39 cellular contexts compared by ENCODE assay signal in genomic region chr10:71456631-71457030, GRCh38. TPM values are rescaled to one million over a fixed set of nuclear protein-coding genes. Genes with fewer than 3 reads are reported as not detected.
"Had no signal": no experiment of that assay in that cellular context is flagged by ENCODE, and none has a peak within 500 bp of the region (broad histone marks: within the 10 kb centered on the region; RNA-seq: fewer than 3 reads in every experiment).

No MANE protein-coding gene starts in this region.

- H3K4me3 Mint-ChIP-seq: activated B cell treated with CpG ODN at 0.5 μM for 24 hours; activated CD4-positive, alpha-beta memory T cell treated with anti-CD3 and anti-CD28 coated beads, Interleukin-2, amount 10 ng/mL, durations not matched to agents 7 days and 5 days; activated CD4-positive, alpha-beta T cell treated with anti-CD3 and anti-CD28 coated beads for 36 hours; activated CD4-positive, alpha-beta T cell treated with anti-CD3 and anti-CD28 coated beads, Interleukin-2, amount 10 ng/mL, durations not matched to agents 7 days and 5 days; activated CD8-positive, alpha-beta memory T cell treated with anti-CD3 and anti-CD28 coated beads, Interleukin-2, amount 10 ng/mL, durations not matched to agents 7 days and 5 days; activated CD8-positive, alpha-beta T cell treated with anti-CD3 and anti-CD28 coated beads, Interleukin-2, amount 10 ng/mL, durations not matched to agents 7 days and 5 days; activated naive CD4-positive, alpha-beta T cell treated with anti-CD3 and anti-CD28 coated beads, Interleukin-2, amount 10 ng/mL, durations not matched to agents 7 days and 5 days; activated naive CD4-positive, alpha-beta T cell treated with anti-CD3 and anti-CD28 coated beads, Interleukin-2, amount 50 U/mL, for 24 hours; activated naive CD8-positive, alpha-beta T cell; activated naive CD8-positive, alpha-beta T cell treated with anti-CD3 and anti-CD28 coated beads, Interleukin-2, amount 10 ng/mL, durations not matched to agents 7 days and 5 days; activated naive CD8-positive, alpha-beta T cell treated with anti-CD3 and anti-CD28 coated beads, Interleukin-2, amount 50 U/mL, for 24 hours; activated T-cell treated with anti-CD3 and anti-CD28 coated beads, Interleukin-2, amount 50 U/mL, for 24 hours; brain; central memory CD8-positive, alpha-beta T cell; T-helper 1 cell treated with Interleukin-12 subunit alpha and Interleukin-12 subunit beta and Interleukin-4 antibody, amounts not matched to agents 30 μg/mL and 1 μg/mL, for 36 hours; T-helper 2 cell treated with Interferon-gamma antibody and Interleukin-4, amounts not matched to agents 5 μg/mL and 100 μg/mL, for 36 hours had no signal

- ATAC-seq: activated CD4-positive, alpha-beta T cell treated with anti-CD3 and anti-CD28 coated beads for 36 hours; activated CD8-positive, alpha-beta memory T cell treated with anti-CD3 and anti-CD28 coated beads, Interleukin-2, amount 10 ng/mL, durations not matched to agents 7 days and 5 days; activated CD8-positive, alpha-beta T cell treated with anti-CD3 and anti-CD28 coated beads, Interleukin-2, amount 10 ng/mL, durations not matched to agents 7 days and 5 days; activated naive CD8-positive, alpha-beta T cell treated with anti-CD3 and anti-CD28 coated beads, Interleukin-2, amount 50 U/mL, for 24 hours had no signal

- H3K27me3 Mint-ChIP-seq: activated CD4-positive, alpha-beta T cell treated with anti-CD3 and anti-CD28 coated beads for 36 hours; activated CD4-positive, alpha-beta T cell treated with anti-CD3 and anti-CD28 coated beads, Interleukin-2, amount 10 ng/mL, durations not matched to agents 7 days and 5 days; activated CD8-positive, alpha-beta memory T cell treated with anti-CD3 and anti-CD28 coated beads, Interleukin-2, amount 10 ng/mL, durations not matched to agents 7 days and 5 days; activated naive CD4-positive, alpha-beta T cell treated with anti-CD3 and anti-CD28 coated beads, Interleukin-2, amount 50 U/mL, for 24 hours; activated naive CD8-positive, alpha-beta T cell had no signal

- H3K27ac Mint-ChIP-seq: activated B cell treated with CpG ODN at 0.5 μM for 24 hours; activated CD4-positive, alpha-beta memory T cell treated with anti-CD3 and anti-CD28 coated beads, Interleukin-2, amount 10 ng/mL, durations not matched to agents 7 days and 5 days; activated CD4-positive, alpha-beta T cell treated with anti-CD3 and anti-CD28 coated beads for 36 hours; activated CD4-positive, alpha-beta T cell treated with anti-CD3 and anti-CD28 coated beads, Interleukin-2, amount 10 ng/mL, durations not matched to agents 7 days and 5 days; activated CD8-positive, alpha-beta memory T cell treated with anti-CD3 and anti-CD28 coated beads, Interleukin-2, amount 10 ng/mL, durations not matched to agents 7 days and 5 days; activated CD8-positive, alpha-beta T cell treated with anti-CD3 and anti-CD28 coated beads, Interleukin-2, amount 10 ng/mL, durations not matched to agents 7 days and 5 days; activated naive CD4-positive, alpha-beta T cell treated with anti-CD3 and anti-CD28 coated beads, Interleukin-2, amount 50 U/mL, for 24 hours; activated naive CD8-positive, alpha-beta T cell; activated naive CD8-positive, alpha-beta T cell treated with anti-CD3 and anti-CD28 coated beads, Interleukin-2, amount 10 ng/mL, durations not matched to agents 7 days and 5 days; activated naive CD8-positive, alpha-beta T cell treated with anti-CD3 and anti-CD28 coated beads, Interleukin-2, amount 50 U/mL, for 24 hours; activated T-cell treated with anti-CD3 and anti-CD28 coated beads, Interleukin-2, amount 50 U/mL, for 24 hours; activated T-helper 2 cell treated with anti-CD3 and anti-CD28 coated beads, Interferon-gamma antibody, Interleukin-2, Interleukin-4, amounts not matched to agents 10 μg/mL and 5 μg/mL and 100 μg/mL, durations not matched to agents 14 hours and 24 hours and 36 hours; T-helper 1 cell treated with Interleukin-12 subunit alpha and Interleukin-12 subunit beta and Interleukin-4 antibody, amounts not matched to agents 30 μg/mL and 1 μg/mL, for 36 hours; T-helper 2 cell treated with Interferon-gamma antibody and Interleukin-4, amounts not matched to agents 5 μg/mL and 100 μg/mL, for 36 hours had no signal

- H3K4me1 ChIP-seq: ascending aorta had no signal

- H3K36me3 ChIP-seq: ascending aorta, cardiac muscle cell had no signal

- H3K4me3 ChIP-seq: ascending aorta, cardiac muscle cell had no signal

- H3K27me3 ChIP-seq: ascending aorta, cardiac muscle cell had no signal

- H3K36me3 Mint-ChIP-seq: activated CD8-positive, alpha-beta memory T cell treated with anti-CD3 and anti-CD28 coated beads, Interleukin-2, amount 10 ng/mL, durations not matched to agents 7 days and 5 days; activated naive CD4-positive, alpha-beta T cell treated with anti-CD3 and anti-CD28 coated beads, Interleukin-2, amount 10 ng/mL, durations not matched to agents 7 days and 5 days; activated naive CD4-positive, alpha-beta T cell treated with anti-CD3 and anti-CD28 coated beads, Interleukin-2, amount 50 U/mL, for 24 hours; activated naive CD8-positive, alpha-beta T cell; activated naive CD8-positive, alpha-beta T cell treated with anti-CD3 and anti-CD28 coated beads, Interleukin-2, amount 10 ng/mL, durations not matched to agents 7 days and 5 days; brain had no signal

- DNase-seq: activated B cell treated with CpG ODN at 0.5 μM for 24 hours; activated CD4-positive, alpha-beta memory T cell treated with anti-CD3 and anti-CD28 coated beads, Interleukin-2, amount 10 ng/mL, durations not matched to agents 7 days and 5 days; activated CD4-positive, alpha-beta T cell treated with anti-CD3 and anti-CD28 coated beads for 36 hours; activated CD4-positive, alpha-beta T cell treated with anti-CD3 and anti-CD28 coated beads for 48 hours; activated CD4-positive, alpha-beta T cell treated with anti-CD3 and anti-CD28 coated beads, Interleukin-2, amount 10 ng/mL, durations not matched to agents 7 days and 5 days; activated CD4-positive, alpha-beta T cell treated with anti-CD3 and anti-CD28 coated beads, Interleukin-2, amount 50 U/mL, for 48 hours; activated CD4-positive, CD25-positive, alpha-beta regulatory T cell treated with anti-CD3 and anti-CD28 coated beads, Interleukin-2, amount 50 U/mL, for 72 hours; activated CD8-positive, alpha-beta memory T cell treated with anti-CD3 and anti-CD28 coated beads for 24 hours; activated CD8-positive, alpha-beta memory T cell treated with anti-CD3 and anti-CD28 coated beads, Interleukin-2, amount 10 ng/mL, durations not matched to agents 7 days and 5 days; activated CD8-positive, alpha-beta memory T cell treated with anti-CD3 and anti-CD28 coated beads, Interleukin-2, amount 50 U/mL, for 48 hours; activated CD8-positive, alpha-beta T cell treated with anti-CD3 and anti-CD28 coated beads, Interleukin-2, amount 10 ng/mL, durations not matched to agents 7 days and 5 days; activated effector memory CD4-positive, alpha-beta T cell treated with Interleukin-2 at 50 U/mL for 16 hours; activated gamma-delta T cell; activated naive CD4-positive, alpha-beta T cell treated with anti-CD3 and anti-CD28 coated beads, Interleukin-2, amount 10 ng/mL, durations not matched to agents 7 days and 5 days; activated naive CD4-positive, alpha-beta T cell treated with Interleukin-2 at 50 U/mL for 16 hours; activated naive CD8-positive, alpha-beta T cell treated with anti-CD3 and anti-CD28 coated beads, Interleukin-2, amount 10 ng/mL, durations not matched to agents 7 days and 5 days; activated naive CD8-positive, alpha-beta T cell treated with anti-CD3 and anti-CD28 coated beads, Interleukin-2, amount 50 U/mL, for 24 hours; activated T-cell treated with anti-CD3 and anti-CD28 coated beads, Interleukin-2, amount 50 U/mL, for 24 hours; activated T-cell treated with anti-CD3 and anti-CD28 coated beads, Interleukin-2, amount 50 U/mL, for 48 hours; amygdala; anterior cingulate cortex; caudate nucleus; cerebellar nuclear complex; T-helper 1 cell; T-helper 2 cell; T-helper 9 cell had no signal

- H3K9me3 ChIP-seq: ascending aorta had no signal

- H3K27ac ChIP-seq: ascending aorta, cardiac muscle cell, VCaP had no signal

- H3K4me1 Mint-ChIP-seq: activated B cell treated with CpG ODN at 0.5 μM for 24 hours; activated CD4-positive, alpha-beta memory T cell treated with anti-CD3 and anti-CD28 coated beads, Interleukin-2, amount 10 ng/mL, durations not matched to agents 7 days and 5 days; activated CD4-positive, alpha-beta T cell treated with anti-CD3 and anti-CD28 coated beads for 36 hours; activated CD4-positive, alpha-beta T cell treated with anti-CD3 and anti-CD28 coated beads, Interleukin-2, amount 10 ng/mL, durations not matched to agents 7 days and 5 days; activated CD8-positive, alpha-beta memory T cell treated with anti-CD3 and anti-CD28 coated beads, Interleukin-2, amount 10 ng/mL, durations not matched to agents 7 days and 5 days; activated naive CD4-positive, alpha-beta T cell treated with anti-CD3 and anti-CD28 coated beads, Interleukin-2, amount 10 ng/mL, durations not matched to agents 7 days and 5 days; activated naive CD4-positive, alpha-beta T cell treated with anti-CD3 and anti-CD28 coated beads, Interleukin-2, amount 50 U/mL, for 24 hours; activated naive CD8-positive, alpha-beta T cell treated with anti-CD3 and anti-CD28 coated beads, Interleukin-2, amount 10 ng/mL, durations not matched to agents 7 days and 5 days; activated naive CD8-positive, alpha-beta T cell treated with anti-CD3 and anti-CD28 coated beads, Interleukin-2, amount 50 U/mL, for 24 hours; brain; central memory CD8-positive, alpha-beta T cell had no signal

- H3K9me3 Mint-ChIP-seq: activated B cell treated with CpG ODN at 0.5 μM for 24 hours; activated CD4-positive, alpha-beta memory T cell treated with anti-CD3 and anti-CD28 coated beads, Interleukin-2, amount 10 ng/mL, durations not matched to agents 7 days and 5 days; activated CD4-positive, alpha-beta T cell treated with anti-CD3 and anti-CD28 coated beads, Interleukin-2, amount 10 ng/mL, durations not matched to agents 7 days and 5 days; activated naive CD4-positive, alpha-beta T cell treated with anti-CD3 and anti-CD28 coated beads, Interleukin-2, amount 10 ng/mL, durations not matched to agents 7 days and 5 days; activated naive CD4-positive, alpha-beta T cell treated with anti-CD3 and anti-CD28 coated beads, Interleukin-2, amount 50 U/mL, for 24 hours; activated naive CD8-positive, alpha-beta T cell treated with anti-CD3 and anti-CD28 coated beads, Interleukin-2, amount 10 ng/mL, durations not matched to agents 7 days and 5 days; activated naive CD8-positive, alpha-beta T cell treated with anti-CD3 and anti-CD28 coated beads, Interleukin-2, amount 50 U/mL, for 24 hours; activated T-cell treated with anti-CD3 and anti-CD28 coated beads, Interleukin-2, amount 50 U/mL, for 24 hours; activated T-helper 2 cell treated with anti-CD3 and anti-CD28 coated beads, Interferon-gamma antibody, Interleukin-2, Interleukin-4, amounts not matched to agents 10 μg/mL and 5 μg/mL and 100 μg/mL, durations not matched to agents 14 hours and 24 hours and 36 hours; brain; central memory CD8-positive, alpha-beta T cell; T-helper 1 cell treated with Interleukin-12 subunit alpha and Interleukin-12 subunit beta and Interleukin-4 antibody, amounts not matched to agents 30 μg/mL and 1 μg/mL, for 36 hours; T-helper 2 cell treated with Interferon-gamma antibody and Interleukin-4, amounts not matched to agents 5 μg/mL and 100 μg/mL, for 36 hours had no signal

- FAIRE-seq: bronchial epithelial cell, TTC549 had no signal

RNA-seq across cellular contexts. Expression of gene CDH23, which starts 59.9 kb away (rescaled TPM):
- total RNA-seq: bronchial epithelial cell, chondrocyte had no signal
